ENCODE assay signal across 1 cellular context in genomic region chr3:19866751-19867347, GRCh38.
TF ChIP-seq lines count a peak whose summit lies in the region.

No MANE protein-coding gene starts in this region.

TF ChIP-seq in GM23338, 12 proteins besides CTCF, POLR2A, EP300 and RAD21 (continued from another document):
- TF ChIP-seq ZNF462 (CRISPR knock-in tag; IDR thresholded peaks at IDR 0.05) (no peak), ZNF331 (CRISPR knock-in tag; IDR thresholded peaks at IDR 0.05; ENCODE audit: low read depth) (no peak), EZH2phosphoT487 (IDR thresholded peaks at IDR 0.05; ENCODE audit: unreplicated experiment) (no peak)
